8 cellular contexts compared by ENCODE assay signal in genomic region chr14:59484611-59485174, GRCh38. TPM values are rescaled to one million over a fixed set of nuclear protein-coding genes. Genes with fewer than 3 reads are reported as not detected.
A peak's percentile ranks its signal among the peaks of the same experiment; 100 is the strongest.
DNase-seq lines count a peak whose midpoint lies in the region; ATAC-seq, FAIRE-seq and TF ChIP-seq lines count a peak whose summit lies in the region.

No MANE protein-coding gene starts in this region.

- H3K27ac ChIP-seq in coronary artery, result peak overlapping the region; percentile 96

- peaks cover 61% of the 10 kb centered on the region for H3K4me1 Mint-ChIP-seq in activated T-cell treated with anti-CD3 and anti-CD28 coated beads, Interleukin-2, amount 50 U/mL, for 24 hours (ENCODE audit: low read depth)

- H3K36me3 Mint-ChIP-seq in activated T-cell treated with anti-CD3 and anti-CD28 coated beads, Interleukin-2, amount 50 U/mL, for 24 hours (ENCODE audit: low read depth), result peaks cover 52% of the 10 kb centered on the region

- no peak for TF ChIP-seq CTCF in coronary artery (IDR thresholded peaks at IDR 0.05)

- no peak for FAIRE-seq in frontal cortex (lab: Jason Lieb, UNC)

- peak; percentile 49 for ATAC-seq in HG02840 (IDR thresholded peaks at IDR 0.05; ENCODE audit: low FRiP score, unreplicated experiment)

- peak overlapping the region; percentile 91 for H3K4me3 Mint-ChIP-seq in activated T-cell treated with anti-CD3 and anti-CD28 coated beads, Interleukin-2, amount 50 U/mL, for 24 hours

- DNase-seq in activated T-cell treated with anti-CD3 and anti-CD28 coated beads, Interleukin-2, amount 50 U/mL, for 24 hours, result no peak
- DNase-seq in activated T-cell treated with anti-CD3 and anti-CD28 coated beads, Interleukin-2, amount 50 U/mL, for 48 hours, result no peak
- DNase-seq in NCI-H2171 (lab: John Stamatoyannopoulos, UW) (peak; percentile 51), coronary artery (ENCODE audit: low spot score) (no peak), frontal cortex (ENCODE audit: low spot score in 2 of 2) (no peak)
- no peak for DNase-seq in stimulated activated naive CD4-positive, alpha-beta T cell (lab: John Stamatoyannopoulos, UW)

- H3K27me3 Mint-ChIP-seq in activated T-cell treated with anti-CD3 and anti-CD28 coated beads, Interleukin-2, amount 50 U/mL, for 24 hours, result no peaks in the 10 kb centered on the region

- H3K4me3 ChIP-seq in coronary artery (peak overlapping the region; percentile 94), mononuclear cell (ENCODE audit: low read length) (peak overlapping the region; percentile 97)

- H3K9me3 Mint-ChIP-seq in activated T-cell treated with anti-CD3 and anti-CD28 coated beads, Interleukin-2, amount 50 U/mL, for 24 hours, result no peaks in the 10 kb centered on the region

- peaks cover 54% of the 10 kb centered on the region for H3K4me1 ChIP-seq in mononuclear cell (ENCODE audit: insufficient read depth, low read length)

- H3K27me3 ChIP-seq in mononuclear cell (ENCODE audit: insufficient read depth, low read length), result no peaks in the 10 kb centered on the region

- H3K9me3 ChIP-seq in mononuclear cell (ENCODE audit: low read depth, low read length), result no peaks in the 10 kb centered on the region

- H3K27ac Mint-ChIP-seq in activated T-cell treated with anti-CD3 and anti-CD28 coated beads, Interleukin-2, amount 50 U/mL, for 24 hours, result peak overlapping the region; percentile 92

RNA-seq across cellular contexts. Expression of gene JKAMP, which starts 0.4 kb away (rescaled TPM):
- total RNA-seq in mononuclear cell (41.5 TPM), frontal cortex (57.5 TPM)

RNA-seq across cellular contexts. Expression of gene L3HYPDH, which starts 0.5 kb away (rescaled TPM):
- total RNA-seq in mononuclear cell (5.0 TPM), frontal cortex (16.7 TPM)

RNA-seq across cellular contexts. Expression of gene GPR135, which starts 19.5 kb away (rescaled TPM):
- 0.63 TPM for total RNA-seq in mononuclear cell
- 5.3 TPM for total RNA-seq in frontal cortex
